Comparison of ENCODE assay signal across 8 cellular contexts in the genomic region with DNA sequence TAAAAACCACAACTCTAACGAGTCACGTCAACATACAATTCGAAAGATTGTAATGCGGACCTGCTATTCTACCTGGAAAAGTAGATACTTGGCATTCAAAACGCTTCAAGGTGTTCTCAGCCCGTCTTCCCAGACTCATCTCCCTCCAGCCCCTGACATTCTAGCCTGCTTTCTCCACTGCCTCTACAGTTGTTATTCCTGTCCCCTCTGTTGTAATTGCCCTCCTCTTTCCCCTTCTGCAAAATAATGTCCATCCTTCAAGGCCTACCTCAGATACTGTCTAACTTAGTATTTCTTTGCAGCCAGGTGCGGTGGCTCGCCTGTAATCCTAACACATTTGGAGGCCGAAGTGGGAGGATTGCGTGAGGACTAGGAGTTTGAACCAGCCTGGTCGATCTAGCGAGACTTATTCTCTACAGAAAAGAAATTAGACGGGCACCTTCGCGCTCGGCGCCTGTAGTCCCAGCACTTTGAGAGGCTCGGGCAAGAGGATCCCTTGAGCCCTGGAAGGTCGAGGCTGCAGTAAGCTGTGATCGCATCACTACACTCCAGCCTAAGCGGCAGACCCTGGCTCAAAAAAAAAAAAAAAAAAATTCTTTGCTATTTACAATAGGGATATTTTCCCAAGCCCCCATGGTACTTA. TPM values are rescaled to one million over a fixed set of nuclear protein-coding genes. Genes with fewer than 3 reads are reported as not detected.
DNase-seq lines count a peak whose midpoint lies in the region; ATAC-seq and TF ChIP-seq lines count a peak whose summit lies in the region.

No MANE protein-coding gene starts in this region.

- peaks cover 8% of the 10 kb centered on the region for H3K36me3 ChIP-seq in A673 (ENCODE audit: insufficient read depth, low read length, poor library complexity, severe bottlenecking)
- H3K36me3 ChIP-seq in brain microvascular endothelial cell (replicated peaks): peaks cover 17% of the 10 kb centered on the region
- peaks cover 2% of the 10 kb centered on the region for H3K36me3 ChIP-seq in mesendoderm (ENCODE audit: control insufficient read depth, insufficient read depth, low read length)

- ATAC-seq in HG03521 (IDR thresholded peaks at IDR 0.05; ENCODE audit: unreplicated experiment) (peak; percentile 1), HG03457 (IDR thresholded peaks at IDR 0.05; ENCODE audit: unreplicated experiment) (no peak)

- POLR2A ChIA-PET in A673 (lab: Charles Lee; ENCODE audit: low non-redundant PET): no interaction called here

- no peak overlapping the region for H3K4ac ChIP-seq in mesendoderm (ENCODE audit: low read depth, low read length)

- H3K23ac ChIP-seq in mesendoderm (ENCODE audit: low read length): no peak overlapping the region

- in situ Hi-C loops in brain microvascular endothelial cell (cut with HindIII; ENCODE audit: low pct_ligation_motif_present, low sequenced_read_pairs): no loop called here

- H2AK5ac ChIP-seq in mesendoderm (ENCODE audit: low read length): no peak overlapping the region

- CTCF ChIA-PET in A673 (lab: Charles Lee): no interaction called here

- H2BK15ac ChIP-seq in mesendoderm (replicated peaks; ENCODE audit: low read depth): no peak overlapping the region

- H3K4me1 ChIP-seq in A673 (ENCODE audit: insufficient read depth, low read length, poor library complexity, severe bottlenecking): no peaks in the 10 kb centered on the region
- H3K4me1 ChIP-seq in mesendoderm (ENCODE audit: control insufficient read depth, low read depth, low read length): no peaks in the 10 kb centered on the region

- H3K9me3 ChIP-seq in A673 (ENCODE audit: low read depth, low read length, poor library complexity, severe bottlenecking): no peaks in the 10 kb centered on the region

- intact Hi-C loops in A673 (cut with micrococcal nuclease; ENCODE audit: unreplicated experiment): no loop called here

- H3K27me3 ChIP-seq in A673 (replicated peaks; ENCODE audit: insufficient read depth, low read depth, low read length, poor library complexity) (no peaks in the 10 kb centered on the region), brain microvascular endothelial cell (replicated peaks) (no peaks in the 10 kb centered on the region), mesendoderm (ENCODE audit: insufficient read depth, low read length, poor library complexity) (no peaks in the 10 kb centered on the region)

- H4K8ac ChIP-seq in mesendoderm (ENCODE audit: low read depth, low read length): no peak overlapping the region

- no CpG with 5 or more reads among the region's 21 CpGs for WGBS in mesendoderm (ENCODE audit: extremely low coverage, insufficient coverage, low lambda C conversion rate)

- TF ChIP-seq CTCF in A673 (conservative IDR thresholded peaks at IDR 0.05; ENCODE audit: low read depth, low read length) (no peak), brain microvascular endothelial cell (IDR thresholded peaks at IDR 0.05; ENCODE audit: low read depth, low read length, missing control alignments) (no peak)

- peak overlapping the region; percentile 68 for H3K4me3 ChIP-seq in A673 (ENCODE audit: low read depth, low read length, poor library complexity, severe bottlenecking)
- H3K4me3 ChIP-seq in brain microvascular endothelial cell (ENCODE audit: low read depth, low read length): peak overlapping the region; percentile 98
- H3K4me3 ChIP-seq in mesendoderm (ENCODE audit: low read length): peak overlapping the region; percentile 60

- no peak overlapping the region for H4K5ac ChIP-seq in mesendoderm (ENCODE audit: low read length)

- peaks cover 11% of the 10 kb centered on the region for H3K79me2 ChIP-seq in mesendoderm (ENCODE audit: control insufficient read depth, insufficient read depth, low read length)

- peak overlapping the region; percentile 31 for H3K4me2 ChIP-seq in mesendoderm (ENCODE audit: low read length)

- no peak overlapping the region for H3K18ac ChIP-seq in mesendoderm (ENCODE audit: low read length)

- H3K56ac ChIP-seq in mesendoderm (ENCODE audit: low read length): peak overlapping the region; percentile 93

- DNase-seq in A673 (ENCODE audit: low spot score) (no peak), brain microvascular endothelial cell (no peak), mesendoderm (no peak), HK-2 (ENCODE audit: unreplicated experiment) (no peak)
- no peak for DNase-seq in effector CD8-positive, alpha-beta T cell (lab: John Stamatoyannopoulos, UW)
- DNase-seq in activated effector memory CD4-positive, alpha-beta T cell treated with anti-CD3 and anti-CD28 coated beads, Interleukin-2, amount 50 U/mL, for 16 hours: no peak

- no peak overlapping the region for H2BK5ac ChIP-seq in mesendoderm (ENCODE audit: low read length)

- H3K27ac ChIP-seq in A673 (ENCODE audit: low read depth, low read length, poor library complexity, severe bottlenecking) (peak overlapping the region; percentile 77), brain microvascular endothelial cell (no peak overlapping the region), mesendoderm (ENCODE audit: low read depth, low read length) (peak overlapping the region; percentile 82)

- H3K9ac ChIP-seq in mesendoderm (ENCODE audit: low read length): peak overlapping the region; percentile 84

- H3K79me1 ChIP-seq in mesendoderm (ENCODE audit: low read length): peaks cover 5% of the 10 kb centered on the region

- H2BK120ac ChIP-seq in mesendoderm (ENCODE audit: low read depth, low read length): no peak overlapping the region

- BruUV-seq in A673 (replicated peaks; lab: Mats Ljungman, UMichigan): TSS peak; percentile 88

RNA-seq across cellular contexts. Expression of a gene that starts 0.8 kb away (rescaled TPM):
- 67.2 and 69.4 TPM in 2 replicates for total RNA-seq in A673 (2021)
- 145 TPM for polyA plus RNA-seq in mesendoderm (2013, experiment 1 of 2)
- polyA plus RNA-seq in mesendoderm (2013, experiment 2 of 2): 149 TPM

RNA-seq across cellular contexts. Expression of a gene that starts 33.2 kb away (rescaled TPM):
- 72.6 and 74.0 TPM in 2 replicates for total RNA-seq in A673 (2021)
- polyA plus RNA-seq in mesendoderm (2013, experiment 1 of 2): 153 TPM
- 146 TPM for polyA plus RNA-seq in mesendoderm (2013, experiment 2 of 2)
